ENCODE assay signal across 2 cellular contexts in the genomic region with DNA sequence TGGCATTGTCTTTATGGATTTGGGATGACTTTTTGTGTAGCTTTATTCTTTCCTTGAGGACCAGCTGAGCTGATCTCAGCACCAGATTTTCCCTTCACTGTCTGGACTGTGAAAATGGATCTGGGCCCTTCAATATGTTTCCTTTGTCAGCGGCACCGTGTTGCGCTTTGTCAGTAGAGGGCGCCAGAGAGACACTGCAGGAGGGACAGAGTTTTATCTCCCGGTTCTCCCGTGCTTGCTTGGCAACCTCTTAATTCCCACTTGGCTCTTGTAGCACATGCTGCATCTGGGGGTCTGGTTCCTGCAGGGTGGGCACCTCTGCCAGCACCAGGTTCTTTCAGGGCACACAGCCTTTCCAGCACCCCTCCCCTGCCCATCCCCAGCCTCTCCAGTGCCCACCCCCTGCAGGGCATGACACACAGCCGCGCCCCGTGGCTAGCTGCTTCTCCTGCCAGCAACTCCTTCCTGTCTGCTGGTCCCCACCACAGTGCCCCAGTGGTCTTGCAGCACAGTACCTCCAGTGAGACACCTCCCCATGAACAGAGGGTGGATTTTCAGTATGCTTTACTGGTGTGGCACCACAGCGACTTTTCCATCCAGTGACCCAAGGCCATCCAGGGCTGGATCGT.
TF ChIP-seq lines count a peak whose summit lies in the region.

No MANE protein-coding gene starts in this region.

TF ChIP-seq in SK-N-SH, 30 proteins besides CTCF, POLR2A, EP300 and RAD21 (continued from another document):
- TF ChIP-seq TCF12 (IDR thresholded peaks at IDR 0.05), result no peak

TF ChIP-seq in SK-N-SH treated with all-trans-retinoic acid at 6 μM for 48 hours, 23 proteins besides CTCF, POLR2A, EP300 and RAD21 (continued from another document):
- TF ChIP-seq, protein P1, sequence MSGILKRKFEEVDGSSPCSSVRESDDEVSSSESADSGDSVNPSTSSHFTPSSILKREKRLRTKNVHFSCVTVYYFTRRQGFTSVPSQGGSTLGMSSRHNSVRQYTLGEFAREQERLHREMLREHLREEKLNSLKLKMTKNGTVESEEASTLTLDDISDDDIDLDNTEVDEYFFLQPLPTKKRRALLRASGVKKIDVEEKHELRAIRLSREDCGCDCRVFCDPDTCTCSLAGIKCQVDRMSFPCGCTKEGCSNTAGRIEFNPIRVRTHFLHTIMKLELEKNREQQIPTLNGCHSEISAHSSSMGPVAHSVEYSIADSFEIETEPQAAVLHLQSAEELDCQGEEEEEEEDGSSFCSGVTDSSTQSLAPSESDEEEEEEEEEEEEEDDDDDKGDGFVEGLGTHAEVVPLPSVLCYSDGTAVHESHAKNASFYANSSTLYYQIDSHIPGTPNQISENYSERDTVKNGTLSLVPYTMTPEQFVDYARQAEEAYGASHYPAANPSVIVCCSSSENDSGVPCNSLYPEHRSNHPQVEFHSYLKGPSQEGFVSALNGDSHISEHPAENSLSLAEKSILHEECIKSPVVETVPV (CRISPR knock-in tag; IDR thresholded peaks at IDR 0.05), result no peak
- TF ChIP-seq, protein P2, sequence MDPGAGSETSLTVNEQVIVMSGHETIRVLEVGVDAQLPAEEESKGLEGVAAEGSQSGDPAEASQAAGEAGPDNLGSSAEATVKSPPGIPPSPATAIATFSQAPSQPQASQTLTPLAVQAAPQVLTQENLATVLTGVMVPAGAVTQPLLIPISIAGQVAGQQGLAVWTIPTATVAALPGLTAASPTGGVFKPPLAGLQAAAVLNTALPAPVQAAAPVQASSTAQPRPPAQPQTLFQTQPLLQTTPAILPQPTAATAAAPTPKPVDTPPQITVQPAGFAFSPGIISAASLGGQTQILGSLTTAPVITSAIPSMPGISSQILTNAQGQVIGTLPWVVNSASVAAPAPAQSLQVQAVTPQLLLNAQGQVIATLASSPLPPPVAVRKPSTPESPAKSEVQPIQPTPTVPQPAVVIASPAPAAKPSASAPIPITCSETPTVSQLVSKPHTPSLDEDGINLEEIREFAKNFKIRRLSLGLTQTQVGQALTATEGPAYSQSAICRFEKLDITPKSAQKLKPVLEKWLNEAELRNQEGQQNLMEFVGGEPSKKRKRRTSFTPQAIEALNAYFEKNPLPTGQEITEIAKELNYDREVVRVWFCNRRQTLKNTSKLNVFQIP (CRISPR knock-in tag; IDR thresholded peaks at IDR 0.05; ENCODE audit: borderline replicate concordance, low read depth), result no peak
- TF ChIP-seq, protein P3, sequence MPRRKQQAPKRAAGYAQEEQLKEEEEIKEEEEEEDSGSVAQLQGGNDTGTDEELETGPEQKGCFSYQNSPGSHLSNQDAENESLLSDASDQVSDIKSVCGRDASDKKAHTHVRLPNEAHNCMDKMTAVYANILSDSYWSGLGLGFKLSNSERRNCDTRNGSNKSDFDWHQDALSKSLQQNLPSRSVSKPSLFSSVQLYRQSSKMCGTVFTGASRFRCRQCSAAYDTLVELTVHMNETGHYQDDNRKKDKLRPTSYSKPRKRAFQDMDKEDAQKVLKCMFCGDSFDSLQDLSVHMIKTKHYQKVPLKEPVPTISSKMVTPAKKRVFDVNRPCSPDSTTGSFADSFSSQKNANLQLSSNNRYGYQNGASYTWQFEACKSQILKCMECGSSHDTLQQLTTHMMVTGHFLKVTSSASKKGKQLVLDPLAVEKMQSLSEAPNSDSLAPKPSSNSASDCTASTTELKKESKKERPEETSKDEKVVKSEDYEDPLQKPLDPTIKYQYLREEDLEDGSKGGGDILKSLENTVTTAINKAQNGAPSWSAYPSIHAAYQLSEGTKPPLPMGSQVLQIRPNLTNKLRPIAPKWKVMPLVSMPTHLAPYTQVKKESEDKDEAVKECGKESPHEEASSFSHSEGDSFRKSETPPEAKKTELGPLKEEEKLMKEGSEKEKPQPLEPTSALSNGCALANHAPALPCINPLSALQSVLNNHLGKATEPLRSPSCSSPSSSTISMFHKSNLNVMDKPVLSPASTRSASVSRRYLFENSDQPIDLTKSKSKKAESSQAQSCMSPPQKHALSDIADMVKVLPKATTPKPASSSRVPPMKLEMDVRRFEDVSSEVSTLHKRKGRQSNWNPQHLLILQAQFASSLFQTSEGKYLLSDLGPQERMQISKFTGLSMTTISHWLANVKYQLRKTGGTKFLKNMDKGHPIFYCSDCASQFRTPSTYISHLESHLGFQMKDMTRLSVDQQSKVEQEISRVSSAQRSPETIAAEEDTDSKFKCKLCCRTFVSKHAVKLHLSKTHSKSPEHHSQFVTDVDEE (CRISPR knock-in tag; IDR thresholded peaks at IDR 0.05), result no peak
- TF ChIP-seq ARNTL (CRISPR knock-in tag; IDR thresholded peaks at IDR 0.05; ENCODE audit: borderline replicate concordance, low read depth) (no peak), CSDC2 (CRISPR knock-in tag; IDR thresholded peaks at IDR 0.05) (no peak), ZNF8 (CRISPR knock-in tag; IDR thresholded peaks at IDR 0.05) (no peak)
